8 cellular contexts compared by ENCODE assay signal in genomic region chr5:52798952-52799351, GRCh38. TPM values are rescaled to one million over a fixed set of nuclear protein-coding genes. Genes with fewer than 3 reads are reported as not detected.
DNase-seq lines count a peak whose midpoint lies in the region; ATAC-seq, FAIRE-seq and TF ChIP-seq lines count a peak whose summit lies in the region.

No MANE protein-coding gene starts in this region.

- TF ChIP-seq CTCF in RWPE2 (IDR thresholded peaks at IDR 0.05; ENCODE audit: poor library complexity, severe bottlenecking): no peak
- no peak for TF ChIP-seq CTCF in fibroblast of lung (conservative IDR thresholded peaks at IDR 0.05 in 1 of 2, IDR thresholded peaks at IDR 0.05 in 1 of 2; ENCODE audit: low read depth in 1 of 2, low read length in 2 of 2)
- TF ChIP-seq CTCF in retinal pigment epithelial cell (conservative IDR thresholded peaks at IDR 0.05; ENCODE audit: low read depth, low read length): no peak

- H3K4me3 ChIP-seq in RWPE2 (ENCODE audit: severe bottlenecking): peak overlapping the region; percentile 54
- peak overlapping the region; percentile 72 to 96 (median 86) for H3K4me3 ChIP-seq in fibroblast of lung (replicated peaks in 1 of 4; ENCODE audit: control extremely low read depth in 1 of 4, insufficient read depth in 1 of 4, low read depth in 3 of 4, low read length in 4 of 4)
- H3K4me3 ChIP-seq in retinal pigment epithelial cell (ENCODE audit: low read length): peak overlapping the region; percentile 86

- H3K9ac ChIP-seq in fibroblast of lung (ENCODE audit: insufficient read depth, low read length): peak overlapping the region; percentile 61

- TF ChIP-seq POLR2A in GM12891 (IDR thresholded peaks at IDR 0.05; ENCODE audit: low read depth, low read length): no peak

- peak overlapping the region; percentile 9 for H2AFZ ChIP-seq in fibroblast of lung (ENCODE audit: low read length)

- H3K9me3 ChIP-seq in RWPE2 (ENCODE audit: severe bottlenecking): no peaks in the 10 kb centered on the region
- no peaks in the 10 kb centered on the region for H3K9me3 ChIP-seq in fibroblast of lung (ENCODE audit: control insufficient read depth, insufficient read depth, low read depth, low read length)

- H3K4me2 ChIP-seq in fibroblast of lung (ENCODE audit: extremely low read depth, insufficient read depth, low read length): peak overlapping the region; percentile 97

- H3K27me3 ChIP-seq in RWPE2 (ENCODE audit: insufficient read depth, poor library complexity, severe bottlenecking) (no peaks in the 10 kb centered on the region), fibroblast of lung (ENCODE audit: control insufficient read depth, insufficient read depth, low read length) (no peaks in the 10 kb centered on the region)

- no peak for FAIRE-seq in GM12891 (lab: Jason Lieb, UNC)

- no peaks in the 10 kb centered on the region for H4K20me1 ChIP-seq in fibroblast of lung (ENCODE audit: control insufficient read depth, extremely low read depth, insufficient read depth, low read length)

- no peak for ATAC-seq in RWPE2 (ENCODE audit: low read depth)
- no peak for ATAC-seq in HG02623 (IDR thresholded peaks at IDR 0.05; ENCODE audit: unreplicated experiment)
- no peak for ATAC-seq in HG02610 (IDR thresholded peaks at IDR 0.05; ENCODE audit: unreplicated experiment)

- H3K27ac ChIP-seq in RWPE2 (ENCODE audit: poor library complexity, severe bottlenecking) (peak overlapping the region; percentile 95), fibroblast of lung (ENCODE audit: insufficient read depth, low read length) (peak overlapping the region; percentile 99)

- peaks cover 25% of the 10 kb centered on the region for H3K4me1 ChIP-seq in RWPE2 (ENCODE audit: insufficient read depth, poor library complexity, severe bottlenecking)
- peaks cover 10% of the 10 kb centered on the region for H3K4me1 ChIP-seq in fibroblast of lung (ENCODE audit: control insufficient read depth, extremely low read depth, insufficient read depth, low read length)

- no peak for DNase-seq in GM12891 (ENCODE audit: insufficient read length, low spot score)
- DNase-seq in RWPE2 (ENCODE audit: low spot score): no peak
- no peak for DNase-seq in fibroblast of lung (ENCODE audit: low read depth in 2 of 2)
- DNase-seq in retinal pigment epithelial cell (ENCODE audit: low read depth): no peak
- DNase-seq in NCI-H510A (lab: John Stamatoyannopoulos, UW): no peak
- no peak for DNase-seq in NCI-H2227 (lab: John Stamatoyannopoulos, UW; ENCODE audit: unreplicated experiment)

- H3K79me2 ChIP-seq in fibroblast of lung (ENCODE audit: control insufficient read depth, insufficient read depth, low read length): peaks cover 66% of the 10 kb centered on the region

- peaks cover 36% of the 10 kb centered on the region for H3K36me3 ChIP-seq in RWPE2 (ENCODE audit: low read depth)
- no peaks in the 10 kb centered on the region for H3K36me3 ChIP-seq in fibroblast of lung (ENCODE audit: control insufficient read depth, insufficient read depth, low read length)

TF ChIP-seq in GM12891, 5 proteins besides CTCF, POLR2A, EP300 and RAD21:
- peak; percentile 36 for TF ChIP-seq SPI1 (IDR thresholded peaks at IDR 0.05; ENCODE audit: low read depth, low read length)
- no peak for TF ChIP-seq TAF1 (IDR thresholded peaks at IDR 0.05; ENCODE audit: low read depth, low read length)
- TF ChIP-seq POLR2AphosphoS5 (IDR thresholded peaks at IDR 0.05; ENCODE audit: low read depth, low read length): no peak
- no peak for TF ChIP-seq PAX5 (IDR thresholded peaks at IDR 0.05; ENCODE audit: insufficient read depth, low read length, severe bottlenecking)
- TF ChIP-seq POU2F2 (IDR thresholded peaks at IDR 0.05; ENCODE audit: low read depth, low read length): no peak
TF ChIP-seq in GM12891: peak in this region for 1.

RNA-seq across cellular contexts. Expression of gene ITGA1, which starts 11.2 kb away (rescaled TPM):
- polyA plus RNA-seq in GM12891 (2012; ENCODE audit: low read depth, missing spikeins): 2.1 TPM
- total RNA-seq in fibroblast of lung: 12.1 and 12.6 TPM in 2 replicates
- polyA plus RNA-seq in fibroblast of lung: 7.0 and 115 TPM in 2 replicates
- 6.4 and 72.9 TPM in 2 replicates for polyA plus RNA-seq in fibroblast of lung (2012)
- polyA minus RNA-seq in fibroblast of lung (ENCODE audit: low replicate concordance): 4.1 and 35.0 TPM in 2 replicates

RNA-seq across cellular contexts. Expression of gene PELO, which starts 11.2 kb away (rescaled TPM):
- 6.0 TPM for polyA plus RNA-seq in GM12891 (2012; ENCODE audit: low read depth, missing spikeins)
- total RNA-seq in fibroblast of lung: 31.1 and 45.2 TPM in 2 replicates
- 20.7 and 30.5 TPM in 2 replicates for polyA plus RNA-seq in fibroblast of lung
- polyA plus RNA-seq in fibroblast of lung (2012): 20.5 and 35.5 TPM in 2 replicates
- polyA minus RNA-seq in fibroblast of lung (ENCODE audit: low replicate concordance): 17.3 and 33.7 TPM in 2 replicates
